29 cellular contexts compared by ENCODE assay signal in the genomic region with DNA sequence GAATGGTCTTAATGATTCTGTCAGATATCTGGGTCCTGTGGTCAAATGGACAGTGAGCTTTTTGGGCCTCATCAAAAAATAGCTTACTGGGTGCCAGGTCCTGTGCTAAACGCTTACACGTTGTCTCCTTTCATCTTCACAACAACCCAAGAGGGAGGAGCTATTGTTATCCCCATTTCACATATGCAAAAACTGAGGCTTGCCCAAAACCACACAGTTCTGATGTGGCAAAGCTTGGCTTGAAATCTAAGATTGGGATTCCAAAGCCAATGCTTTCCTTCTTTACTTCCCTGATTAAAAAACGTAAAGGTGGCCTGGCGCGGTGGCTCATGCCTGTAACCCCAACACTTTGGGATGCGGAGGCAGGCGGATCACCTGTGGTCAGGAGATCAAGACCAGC.
"Had no signal": no experiment of that assay in that cellular context is flagged by ENCODE, and none has a peak within 500 bp of the region (broad histone marks: within the 10 kb centered on the region; RNA-seq: fewer than 3 reads in every experiment).

No MANE protein-coding gene starts in this region.

- H3K36me3 ChIP-seq: colonic mucosa, gastroesophageal sphincter, heart left ventricle, left lung, ovary, spleen, tibial artery had no signal

- FAIRE-seq: kidney had no signal

- H3K9me3 Mint-ChIP-seq: dendritic cell treated with granulocyte-macrophage colony-stimulating factor and Interleukin-4, amounts not matched to agents 40 ng/mL and 50 ng/mL, for 4 days; endodermal cell; naive thymus-derived CD4-positive, alpha-beta T cell; stimulated activated memory B cell treated with anti-CD40 and anti-IgM and Interleukin-4, amounts not matched to agents 10 μg/mL and 1 μg/mL and 100 μg/mL, for 72 hours; type B pancreatic cell had no signal

- H3K4me3 Mint-ChIP-seq: dendritic cell treated with granulocyte-macrophage colony-stimulating factor and Interleukin-4, amounts not matched to agents 40 ng/mL and 50 ng/mL, for 4 days; endodermal cell; naive thymus-derived CD4-positive, alpha-beta T cell; stimulated activated memory B cell treated with anti-CD40 and anti-IgM and Interleukin-4, amounts not matched to agents 10 μg/mL and 1 μg/mL and 100 μg/mL, for 72 hours; type B pancreatic cell had no signal

- H3K27ac Mint-ChIP-seq: dendritic cell treated with granulocyte-macrophage colony-stimulating factor and Interleukin-4, amounts not matched to agents 40 ng/mL and 50 ng/mL, for 4 days; endodermal cell; naive thymus-derived CD4-positive, alpha-beta T cell; stimulated activated memory B cell treated with anti-CD40 and anti-IgM and Interleukin-4, amounts not matched to agents 10 μg/mL and 1 μg/mL and 100 μg/mL, for 72 hours; type B pancreatic cell had no signal

- H3K27me3 ChIP-seq: colonic mucosa, foreskin keratinocyte, gastroesophageal sphincter, hepatocyte, left lung, ovary, testis, tibial artery had no signal

- H3K36me3 Mint-ChIP-seq: naive thymus-derived CD4-positive, alpha-beta T cell; stimulated activated memory B cell treated with anti-CD40 and anti-IgM and Interleukin-4, amounts not matched to agents 10 μg/mL and 1 μg/mL and 100 μg/mL, for 72 hours; type B pancreatic cell had no signal

- H3K4me3 ChIP-seq: colonic mucosa, gastroesophageal sphincter, heart left ventricle, hepatocyte, left lung, ovary, psoas muscle, skin epidermis, spleen, testis, tibial artery had no signal

- ATAC-seq: esophagus mucosa; foreskin keratinocyte; gastroesophageal sphincter; heart left ventricle; left lung; naive thymus-derived CD4-positive, alpha-beta T cell; psoas muscle; right cardiac atrium; stimulated activated memory B cell treated with anti-CD40 and anti-IgM and Interleukin-4, amounts not matched to agents 10 μg/mL and 1 μg/mL and 100 μg/mL, for 72 hours; stimulated activated naive CD8-positive, alpha-beta T cell treated with anti-CD3 and anti-CD28 coated beads, Interleukin-15, Interleukin-2, amounts not matched to agents 100 U/mL and 50 U/mL, for 24 hours had no signal

- H2AFZ ChIP-seq: hepatocyte had no signal

- DNase-seq: colonic mucosa; effector CD8-positive, alpha-beta T cell; endodermal cell; foreskin keratinocyte; heart left ventricle; kidney; left lung; mesenchymal stem cell; midbrain; naive thymus-derived CD4-positive, alpha-beta T cell; occipital lobe; ovary; posterior cingulate gyrus; psoas muscle; right cardiac atrium; spleen; stimulated activated CD4-positive, alpha-beta T cell treated with anti-CD3 and anti-CD28 coated beads, Interleukin-4, amount 100 ng/mL, for 4 hours; stimulated activated naive CD8-positive, alpha-beta T cell treated with anti-CD3 and anti-CD28 coated beads, Interleukin-15, Interleukin-2, amounts not matched to agents 100 U/mL and 50 U/mL, for 24 hours; substantia nigra; testis; tibial artery had no signal

- H3K4me2 ChIP-seq: hepatocyte had no signal

- H3K27ac ChIP-seq: colonic mucosa, epithelial cell of prostate, foreskin keratinocyte, gastroesophageal sphincter, heart left ventricle, hepatocyte, left lung, ovary, psoas muscle, skin epidermis, spleen, testis, tibial artery had no signal

- H3K9me3 ChIP-seq: colonic mucosa, gastroesophageal sphincter, heart left ventricle, left lung, ovary, psoas muscle, spleen, testis, tibial artery had no signal

- H3K79me2 ChIP-seq: hepatocyte had no signal
